ENCODE assay signal across 8 cellular contexts in the genomic region with DNA sequence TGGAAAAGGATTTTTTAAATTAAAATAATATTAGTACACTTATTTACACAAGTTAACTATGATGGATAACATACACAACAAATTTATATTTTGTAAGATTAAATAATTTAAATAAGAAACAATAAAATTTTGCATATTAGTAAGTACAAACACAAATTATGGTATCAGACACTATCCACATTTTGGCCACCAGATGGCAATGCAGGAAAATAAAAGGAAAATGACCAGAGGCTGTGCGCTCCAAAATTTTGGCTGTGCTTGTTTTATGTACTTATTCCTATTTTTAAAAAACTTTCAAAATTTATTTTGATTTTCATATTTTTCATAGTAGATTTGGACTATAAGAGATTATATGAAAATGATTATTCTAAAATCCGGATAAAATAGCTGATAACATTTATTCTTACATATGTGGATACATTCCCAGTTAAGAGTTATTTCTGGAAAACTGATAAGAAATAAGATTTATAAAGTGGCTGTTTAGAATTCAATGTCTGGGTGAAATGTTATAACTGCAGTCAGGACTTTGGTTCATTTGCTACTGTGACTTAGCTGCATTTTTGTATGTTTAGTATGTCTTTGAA.
A peak's percentile ranks its signal among the peaks of the same experiment; 100 is the strongest.
DNase-seq lines count a peak whose midpoint lies in the region; ATAC-seq and TF ChIP-seq lines count a peak whose summit lies in the region.

No MANE protein-coding gene starts in this region.

- H3K4me1 ChIP-seq in right lobe of liver = no peaks in the 10 kb centered on the region

- peak; percentile 44 for TF ChIP-seq CTCF in AG04449 (IDR thresholded peaks at IDR 0.05; ENCODE audit: insufficient read depth, low read length, missing control alignments)
- peak; percentile 66 for TF ChIP-seq CTCF in MCF 10A (IDR thresholded peaks at IDR 0.05; ENCODE audit: unreplicated experiment)
- peak; percentile 64 to 77 (median 70) for TF ChIP-seq CTCF in right lobe of liver (IDR thresholded peaks at IDR 0.05)
- TF ChIP-seq CTCF in natural killer cell (IDR thresholded peaks at IDR 0.05) = no peak

- H3K4me3 ChIP-seq in AG04449 (ENCODE audit: low read depth, low read length) (no peak overlapping the region), right lobe of liver (no peak overlapping the region)

- H3K27ac ChIP-seq in right lobe of liver = no peak overlapping the region

- H3K9me3 Mint-ChIP-seq in MCF 10A (ENCODE audit: unreplicated experiment) (no peaks in the 10 kb centered on the region), natural killer cell (peaks cover 0 to 10% of the 10 kb centered on the region in 2 donors)

- H3K36me3 ChIP-seq in right lobe of liver = no peaks in the 10 kb centered on the region

- peaks cover 73% of the 10 kb centered on the region for H3K27me3 Mint-ChIP-seq in MCF 10A (ENCODE audit: insufficient read depth, unreplicated experiment)
- H3K27me3 Mint-ChIP-seq in natural killer cell (ENCODE audit: low read depth in 2 of 2) = no peaks in the 10 kb centered on the region

- no peaks in the 10 kb centered on the region for H3K27me3 ChIP-seq in right lobe of liver

- WGBS in right lobe of liver (ENCODE audit: insufficient coverage, low coverage, low lambda C conversion rate, missing lambda C conversion rate) = 3% methylated on average over 2 of the region's 2 CpGs

- intact Hi-C loops in MCF 10A (cut with micrococcal nuclease) (loop anchor here (1.0 to 10.0 kb wide), 5 partner anchors 200 to 684 kb away; no protein-coding TSS in a partner anchor), right lobe of liver (cut with DNase I) (no loop called here), natural killer cell (cut with micrococcal nuclease) (loop anchor here (5.0 to 10.0 kb wide), 2 partner anchors 530 to 683 kb away; no protein-coding TSS in a partner anchor)

- H3K27ac Mint-ChIP-seq in MCF 10A (ENCODE audit: low read depth, unreplicated experiment) (no peak overlapping the region), natural killer cell (no peak overlapping the region)

- ATAC-seq in GM18505 (IDR thresholded peaks at IDR 0.05; ENCODE audit: unreplicated experiment) = peak; percentile 66
- peak; percentile 68 for ATAC-seq in HG03442 (IDR thresholded peaks at IDR 0.05; ENCODE audit: unreplicated experiment)
- peak; percentile 58 to 72 (median 64) for ATAC-seq in right lobe of liver
- ATAC-seq in GM21717 (IDR thresholded peaks at IDR 0.05; ENCODE audit: unreplicated experiment) = no peak
- ATAC-seq in natural killer cell = no peak

- POLR2A ChIA-PET in AG04449 (lab: Yijun Ruan, JAX) (no interaction called here), MCF 10A (lab: Yijun Ruan, JAX) (no interaction called here)

- CTCF ChIA-PET in AG04449 (lab: Yijun Ruan, JAX) (interaction anchor here (0.6 to 10.1 kb wide), 32 partner anchors 9 to 685 kb away, joined by 3 to 110 read pairs (median 4); no protein-coding TSS in a partner anchor), MCF 10A (lab: Yijun Ruan, JAX) (interaction anchor here (0.5 to 5.4 kb wide), 17 partner anchors 9 to 1129 kb away, joined by 3 to 38 read pairs (median 3); no protein-coding TSS in a partner anchor)

- H3K36me3 Mint-ChIP-seq in MCF 10A (ENCODE audit: insufficient read depth, unreplicated experiment) = no peaks in the 10 kb centered on the region
- no peaks in the 10 kb centered on the region for H3K36me3 Mint-ChIP-seq in natural killer cell

- TF ChIP-seq POLR2A in GM18505 (IDR thresholded peaks at IDR 0.05; ENCODE audit: borderline replicate concordance, extremely low read depth, insufficient read depth, insufficient read length) (no peak), right lobe of liver (IDR thresholded peaks at IDR 0.05) (no peak)

- H3K9me3 ChIP-seq in right lobe of liver = no peaks in the 10 kb centered on the region

- DNase-seq in AG04449 (ENCODE audit: low read depth, low spot score) = no peak
- peak; percentile 48 for DNase-seq in NCI-H526 treated with DMSO at 0.1 percent for 48 hours (lab: John Stamatoyannopoulos, UW)
- DNase-seq in MCF 10A (ENCODE audit: unreplicated experiment) = peak; percentile 54
- peak in 1 of 3 donors; percentile 45 for DNase-seq in right lobe of liver
- no peak for DNase-seq in natural killer cell

- H3K4me1 Mint-ChIP-seq in MCF 10A (ENCODE audit: insufficient read depth, unreplicated experiment) = no peaks in the 10 kb centered on the region
- H3K4me1 Mint-ChIP-seq in natural killer cell = no peaks in the 10 kb centered on the region

- H3K4me3 Mint-ChIP-seq in MCF 10A (ENCODE audit: unreplicated experiment) (no peak overlapping the region), natural killer cell (no peak overlapping the region)

- BruUV-seq in MCF 10A (replicated peaks; lab: Mats Ljungman, UMichigan) = no TSS peak

Comparison
In these comparisons a context has a peak if more than half of its experiments do, and no peak if none do; other contexts are left out.
1. DNase-seq: peak in NCI-H526 treated with DMSO at 0.1 percent for 48 hours (single experiment) and MCF 10A (single experiment); none in AG04449 (single experiment) and natural killer cell (single experiment).
2. ATAC-seq: peak in GM18505 (single experiment), HG03442 (single experiment) and right lobe of liver (4 of 4); none in GM21717 (single experiment) and natural killer cell (0 of 3).
3. intact Hi-C loops: an anchor here in MCF 10A (1.0 to 10.0 kb wide) and natural killer cell (5.0 to 10.0 kb wide); none called in right lobe of liver.